ENCODE assay signal across 1 cellular context in the genomic region with DNA sequence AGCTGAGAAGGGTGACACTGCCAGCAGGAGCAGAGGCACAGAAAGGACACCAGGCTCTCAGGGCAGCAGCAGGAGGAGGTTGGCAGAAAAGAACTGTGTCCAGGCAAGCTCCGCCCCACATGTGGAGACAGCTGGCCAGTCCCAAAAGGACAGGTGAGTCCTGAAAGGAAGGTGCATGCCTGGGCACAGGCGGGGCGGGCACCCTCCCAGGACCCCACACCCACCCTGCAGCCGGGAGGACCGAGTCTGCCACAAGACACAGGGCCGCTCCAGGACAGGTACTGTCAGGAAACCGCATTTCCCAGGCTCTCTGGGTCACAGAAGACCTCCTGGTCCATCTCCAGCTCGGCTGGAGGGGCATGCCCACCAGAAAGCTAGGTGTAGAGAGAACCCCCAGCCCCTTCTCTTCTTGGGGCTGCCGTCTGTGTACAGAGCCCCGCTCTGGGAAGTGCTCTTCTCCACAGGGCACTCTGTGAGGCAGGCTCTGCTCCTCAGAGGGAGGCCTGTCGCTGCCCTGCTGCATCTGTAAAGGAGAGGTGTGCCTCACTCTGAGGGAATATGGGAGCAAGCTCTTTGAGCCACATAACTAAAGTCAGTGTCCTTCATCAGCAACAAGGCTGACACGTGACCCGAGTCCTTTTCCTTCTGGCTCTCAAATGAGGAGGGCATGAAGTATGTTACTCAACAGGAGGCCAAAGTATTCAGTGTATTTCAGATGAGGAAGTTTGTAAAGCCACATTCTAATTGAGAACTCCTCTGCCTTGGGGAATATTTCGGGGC.
TF ChIP-seq lines count a peak whose summit lies in the region.

No MANE protein-coding gene starts in this region.

TF ChIP-seq in GM23338, 12 proteins besides CTCF, POLR2A, EP300 and RAD21 (continued from another document):
- TF ChIP-seq, protein P1, sequence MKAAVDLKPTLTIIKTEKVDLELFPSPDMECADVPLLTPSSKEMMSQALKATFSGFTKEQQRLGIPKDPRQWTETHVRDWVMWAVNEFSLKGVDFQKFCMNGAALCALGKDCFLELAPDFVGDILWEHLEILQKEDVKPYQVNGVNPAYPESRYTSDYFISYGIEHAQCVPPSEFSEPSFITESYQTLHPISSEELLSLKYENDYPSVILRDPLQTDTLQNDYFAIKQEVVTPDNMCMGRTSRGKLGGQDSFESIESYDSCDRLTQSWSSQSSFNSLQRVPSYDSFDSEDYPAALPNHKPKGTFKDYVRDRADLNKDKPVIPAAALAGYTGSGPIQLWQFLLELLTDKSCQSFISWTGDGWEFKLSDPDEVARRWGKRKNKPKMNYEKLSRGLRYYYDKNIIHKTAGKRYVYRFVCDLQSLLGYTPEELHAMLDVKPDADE (IDR thresholded peaks at IDR 0.05): no peak
- TF ChIP-seq, protein P2, sequence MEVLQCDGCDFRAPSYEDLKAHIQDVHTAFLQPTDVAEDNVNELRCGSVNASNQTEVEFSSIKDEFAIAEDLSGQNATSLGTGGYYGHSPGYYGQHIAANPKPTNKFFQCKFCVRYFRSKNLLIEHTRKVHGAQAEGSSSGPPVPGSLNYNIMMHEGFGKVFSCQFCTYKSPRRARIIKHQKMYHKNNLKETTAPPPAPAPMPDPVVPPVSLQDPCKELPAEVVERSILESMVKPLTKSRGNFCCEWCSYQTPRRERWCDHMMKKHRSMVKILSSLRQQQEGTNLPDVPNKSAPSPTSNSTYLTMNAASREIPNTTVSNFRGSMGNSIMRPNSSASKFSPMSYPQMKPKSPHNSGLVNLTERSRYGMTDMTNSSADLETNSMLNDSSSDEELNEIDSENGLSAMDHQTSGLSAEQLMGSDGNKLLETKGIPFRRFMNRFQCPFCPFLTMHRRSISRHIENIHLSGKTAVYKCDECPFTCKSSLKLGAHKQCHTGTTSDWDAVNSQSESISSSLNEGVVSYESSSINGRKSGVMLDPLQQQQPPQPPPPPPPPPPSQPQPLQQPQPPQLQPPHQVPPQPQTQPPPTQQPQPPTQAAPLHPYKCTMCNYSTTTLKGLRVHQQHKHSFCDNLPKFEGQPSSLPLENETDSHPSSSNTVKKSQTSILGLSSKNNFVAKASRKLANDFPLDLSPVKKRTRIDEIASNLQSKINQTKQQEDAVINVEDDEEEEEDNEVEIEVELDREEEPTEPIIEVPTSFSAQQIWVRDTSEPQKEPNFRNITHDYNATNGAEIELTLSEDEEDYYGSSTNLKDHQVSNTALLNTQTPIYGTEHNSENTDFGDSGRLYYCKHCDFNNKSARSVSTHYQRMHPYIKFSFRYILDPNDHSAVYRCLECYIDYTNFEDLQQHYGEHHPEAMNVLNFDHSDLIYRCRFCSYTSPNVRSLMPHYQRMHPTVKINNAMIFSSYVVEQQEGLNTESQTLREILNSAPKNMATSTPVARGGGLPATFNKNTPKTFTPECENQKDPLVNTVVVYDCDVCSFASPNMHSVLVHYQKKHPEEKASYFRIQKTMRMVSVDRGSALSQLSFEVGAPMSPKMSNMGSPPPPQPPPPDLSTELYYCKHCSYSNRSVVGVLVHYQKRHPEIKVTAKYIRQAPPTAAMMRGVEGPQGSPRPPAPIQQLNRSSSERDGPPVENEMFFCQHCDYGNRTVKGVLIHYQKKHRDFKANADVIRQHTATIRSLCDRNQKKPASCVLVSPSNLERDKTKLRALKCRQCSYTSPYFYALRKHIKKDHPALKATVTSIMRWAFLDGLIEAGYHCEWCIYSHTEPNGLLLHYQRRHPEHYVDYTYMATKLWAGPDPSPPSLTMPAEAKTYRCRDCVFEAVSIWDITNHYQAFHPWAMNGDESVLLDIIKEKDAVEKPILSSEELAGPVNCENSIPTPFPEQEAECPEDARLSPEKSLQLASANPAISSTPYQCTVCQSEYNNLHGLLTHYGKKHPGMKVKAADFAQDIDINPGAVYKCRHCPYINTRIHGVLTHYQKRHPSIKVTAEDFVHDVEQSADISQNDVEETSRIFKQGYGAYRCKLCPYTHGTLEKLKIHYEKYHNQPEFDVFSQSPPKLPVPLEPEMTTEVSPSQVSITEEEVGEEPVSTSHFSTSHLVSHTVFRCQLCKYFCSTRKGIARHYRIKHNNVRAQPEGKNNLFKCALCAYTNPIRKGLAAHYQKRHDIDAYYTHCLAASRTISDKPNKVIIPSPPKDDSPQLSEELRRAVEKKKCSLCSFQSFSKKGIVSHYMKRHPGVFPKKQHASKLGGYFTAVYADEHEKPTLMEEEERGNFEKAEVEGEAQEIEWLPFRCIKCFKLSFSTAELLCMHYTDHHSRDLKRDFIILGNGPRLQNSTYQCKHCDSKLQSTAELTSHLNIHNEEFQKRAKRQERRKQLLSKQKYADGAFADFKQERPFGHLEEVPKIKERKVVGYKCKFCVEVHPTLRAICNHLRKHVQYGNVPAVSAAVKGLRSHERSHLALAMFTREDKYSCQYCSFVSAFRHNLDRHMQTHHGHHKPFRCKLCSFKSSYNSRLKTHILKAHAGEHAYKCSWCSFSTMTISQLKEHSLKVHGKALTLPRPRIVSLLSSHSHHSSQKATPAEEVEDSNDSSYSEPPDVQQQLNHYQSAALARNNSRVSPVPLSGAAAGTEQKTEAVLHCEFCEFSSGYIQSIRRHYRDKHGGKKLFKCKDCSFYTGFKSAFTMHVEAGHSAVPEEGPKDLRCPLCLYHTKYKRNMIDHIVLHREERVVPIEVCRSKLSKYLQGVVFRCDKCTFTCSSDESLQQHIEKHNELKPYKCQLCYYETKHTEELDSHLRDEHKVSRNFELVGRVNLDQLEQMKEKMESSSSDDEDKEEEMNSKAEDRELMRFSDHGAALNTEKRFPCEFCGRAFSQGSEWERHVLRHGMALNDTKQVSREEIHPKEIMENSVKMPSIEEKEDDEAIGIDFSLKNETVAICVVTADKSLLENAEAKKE (CRISPR knock-in tag; IDR thresholded peaks at IDR 0.05): no peak
- TF ChIP-seq NANOG (IDR thresholded peaks at IDR 0.05; ENCODE audit: borderline replicate concordance) (no peak), CREB1 (CRISPR knock-in tag; IDR thresholded peaks at IDR 0.05; ENCODE audit: low read depth) (no peak), ZNF114 (CRISPR knock-in tag; IDR thresholded peaks at IDR 0.05) (no peak), POLR2AphosphoS5 (IDR thresholded peaks at IDR 0.05; ENCODE audit: low read depth) (no peak), STAT1 (IDR thresholded peaks at IDR 0.05; ENCODE audit: unreplicated experiment) (no peak)
- TF ChIP-seq, protein P3, sequence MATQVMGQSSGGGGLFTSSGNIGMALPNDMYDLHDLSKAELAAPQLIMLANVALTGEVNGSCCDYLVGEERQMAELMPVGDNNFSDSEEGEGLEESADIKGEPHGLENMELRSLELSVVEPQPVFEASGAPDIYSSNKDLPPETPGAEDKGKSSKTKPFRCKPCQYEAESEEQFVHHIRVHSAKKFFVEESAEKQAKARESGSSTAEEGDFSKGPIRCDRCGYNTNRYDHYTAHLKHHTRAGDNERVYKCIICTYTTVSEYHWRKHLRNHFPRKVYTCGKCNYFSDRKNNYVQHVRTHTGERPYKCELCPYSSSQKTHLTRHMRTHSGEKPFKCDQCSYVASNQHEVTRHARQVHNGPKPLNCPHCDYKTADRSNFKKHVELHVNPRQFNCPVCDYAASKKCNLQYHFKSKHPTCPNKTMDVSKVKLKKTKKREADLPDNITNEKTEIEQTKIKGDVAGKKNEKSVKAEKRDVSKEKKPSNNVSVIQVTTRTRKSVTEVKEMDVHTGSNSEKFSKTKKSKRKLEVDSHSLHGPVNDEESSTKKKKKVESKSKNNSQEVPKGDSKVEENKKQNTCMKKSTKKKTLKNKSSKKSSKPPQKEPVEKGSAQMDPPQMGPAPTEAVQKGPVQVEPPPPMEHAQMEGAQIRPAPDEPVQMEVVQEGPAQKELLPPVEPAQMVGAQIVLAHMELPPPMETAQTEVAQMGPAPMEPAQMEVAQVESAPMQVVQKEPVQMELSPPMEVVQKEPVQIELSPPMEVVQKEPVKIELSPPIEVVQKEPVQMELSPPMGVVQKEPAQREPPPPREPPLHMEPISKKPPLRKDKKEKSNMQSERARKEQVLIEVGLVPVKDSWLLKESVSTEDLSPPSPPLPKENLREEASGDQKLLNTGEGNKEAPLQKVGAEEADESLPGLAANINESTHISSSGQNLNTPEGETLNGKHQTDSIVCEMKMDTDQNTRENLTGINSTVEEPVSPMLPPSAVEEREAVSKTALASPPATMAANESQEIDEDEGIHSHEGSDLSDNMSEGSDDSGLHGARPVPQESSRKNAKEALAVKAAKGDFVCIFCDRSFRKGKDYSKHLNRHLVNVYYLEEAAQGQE (IDR thresholded peaks at IDR 0.05; ENCODE audit: unreplicated experiment): no peak
